Comparison of ENCODE assay signal across 16 cellular contexts in genomic region chr7:26531926-26532325, GRCh38.
DNase-seq lines count a peak whose midpoint lies in the region; ATAC-seq, FAIRE-seq and TF ChIP-seq lines count a peak whose summit lies in the region.
"Had no signal": no experiment of that assay in that cellular context is flagged by ENCODE, and none has a peak within 500 bp of the region (broad histone marks: within the 10 kb centered on the region; RNA-seq: fewer than 3 reads in every experiment).

No MANE protein-coding gene starts in this region.

- 63 to 65% methylated on average over 1 of the region's 1 CpG for WGBS in pancreas, 2 donors

- H3K4me1 ChIP-seq in pancreas: no peaks in the 10 kb centered on the region
- H3K4me1 ChIP-seq: Caco-2 had no signal

- H3K36me3 ChIP-seq in pancreas: no peaks in the 10 kb centered on the region

- FAIRE-seq in pancreas (lab: Jason Lieb, UNC): no peak
- FAIRE-seq: GM12891, HepG2, HTR-8/SVneo had no signal

- no peaks in the 10 kb centered on the region for H3K9me3 ChIP-seq in pancreas
- H3K9me3 ChIP-seq: Caco-2 had no signal

- H3K36me3 Mint-ChIP-seq in glutamatergic neuron (ENCODE audit: unreplicated experiment): no peaks in the 10 kb centered on the region
- H3K36me3 Mint-ChIP-seq: CD14-positive monocyte; CD8-positive, alpha-beta T cell had no signal

- H3K27me3 ChIP-seq in pancreas: no peaks in the 10 kb centered on the region

- H3K4me3 ChIP-seq in pancreas: no peak overlapping the region

- intact Hi-C loops in pancreas (cut with DNase I): no loop called here

- peaks cover 48% of the 10 kb centered on the region for H3K4me1 Mint-ChIP-seq in glutamatergic neuron (ENCODE audit: low read depth, unreplicated experiment)

- no peaks in the 10 kb centered on the region for H3K9me3 Mint-ChIP-seq in glutamatergic neuron (ENCODE audit: unreplicated experiment)
- H3K9me3 Mint-ChIP-seq: CD14-positive monocyte; CD8-positive, alpha-beta T cell had no signal

- no peak for TF ChIP-seq CTCF in glutamatergic neuron (IDR thresholded peaks at IDR 0.05; ENCODE audit: partially characterized antibody, unreplicated experiment)
- TF ChIP-seq CTCF in pancreas (IDR thresholded peaks at IDR 0.05): no peak

- peak overlapping the region; percentile 12 for H3K4me3 Mint-ChIP-seq in glutamatergic neuron (ENCODE audit: unreplicated experiment)
- H3K4me3 Mint-ChIP-seq: CD14-positive monocyte; CD8-positive, alpha-beta T cell had no signal

- ATAC-seq in SK-N-SH treated with all-trans-retinoic acid at 6 μM for 48 hours (no peak), pancreas (no peak)
- ATAC-seq: CD8-positive, alpha-beta T cell; HCT116; HepG2 had no signal

- H3K27ac Mint-ChIP-seq in glutamatergic neuron (ENCODE audit: unreplicated experiment): peak overlapping the region; percentile 11
- H3K27ac Mint-ChIP-seq: CD14-positive monocyte; CD8-positive, alpha-beta T cell had no signal

- H3K27ac ChIP-seq in pancreas: no peak overlapping the region
- H3K27ac ChIP-seq: 22Rv1 had no signal

- peak; percentile 15 for DNase-seq in NCI-H510A treated with DMSO at 0.1 percent for 48 hours (lab: John Stamatoyannopoulos, UW)
- no peak for DNase-seq in NCI-H510A (lab: John Stamatoyannopoulos, UW)
- peak; percentile 71 for DNase-seq in NCI-H2227 treated with DMSO at 0.1 percent for 48 hours (lab: John Stamatoyannopoulos, UW)
- DNase-seq in glutamatergic neuron: no peak
- DNase-seq in epidermal melanocyte (ENCODE audit: insufficient read length, low spot score): no peak
- no peak for DNase-seq in stimulated activated CD4-positive, alpha-beta T cell treated with anti-CD3 and anti-CD28 coated beads, Interleukin-2, amount 100 ng/mL, for 48 hours
- no peak for DNase-seq in pancreas
- DNase-seq: Caco-2; CD8-positive, alpha-beta T cell had no signal

- no peaks in the 10 kb centered on the region for H3K27me3 Mint-ChIP-seq in glutamatergic neuron (ENCODE audit: unreplicated experiment)

TF ChIP-seq in SK-N-SH treated with all-trans-retinoic acid at 6 μM for 48 hours, 23 proteins besides CTCF, POLR2A, EP300 and RAD21:
- TF ChIP-seq ISL1 (CRISPR knock-in tag; IDR thresholded peaks at IDR 0.05) (no peak), ZFP3 (CRISPR knock-in tag; IDR thresholded peaks at IDR 0.05) (no peak), GLIS3 (CRISPR knock-in tag; IDR thresholded peaks at IDR 0.05) (no peak), ZNF70 (CRISPR knock-in tag; IDR thresholded peaks at IDR 0.05) (no peak), PATZ1 (CRISPR knock-in tag; IDR thresholded peaks at IDR 0.05; ENCODE audit: borderline replicate concordance) (no peak), SNAI2 (CRISPR knock-in tag; IDR thresholded peaks at IDR 0.05) (no peak), ESRRG (CRISPR knock-in tag; IDR thresholded peaks at IDR 0.05) (no peak), CREB5 (CRISPR knock-in tag; IDR thresholded peaks at IDR 0.05; ENCODE audit: low read depth) (no peak), CSRNP3 (CRISPR knock-in tag; IDR thresholded peaks at IDR 0.05) (no peak)

Comparison
In these comparisons a context has a peak if more than half of its experiments do, and no peak if none do; other contexts are left out.
1. DNase-seq: peak in NCI-H510A treated with DMSO at 0.1 percent for 48 hours (single experiment) and NCI-H2227 treated with DMSO at 0.1 percent for 48 hours (single experiment); none in NCI-H510A (single experiment), glutamatergic neuron (single experiment), epidermal melanocyte (single experiment), stimulated activated CD4-positive, alpha-beta T cell treated with anti-CD3 and anti-CD28 coated beads, Interleukin-2, amount 100 ng/mL, for 48 hours (0 of 2) and pancreas (0 of 6).